18 cellular contexts compared by ENCODE assay signal in genomic region chr12:124874188-124874587, GRCh38. TPM values are rescaled to one million over a fixed set of nuclear protein-coding genes. Genes with fewer than 3 reads are reported as not detected.
DNase-seq lines count a peak whose midpoint lies in the region; ATAC-seq, FAIRE-seq and TF ChIP-seq lines count a peak whose summit lies in the region.
"Had no signal": no experiment of that assay in that cellular context is flagged by ENCODE, and none has a peak within 500 bp of the region (broad histone marks: within the 10 kb centered on the region; RNA-seq: fewer than 3 reads in every experiment).

No MANE protein-coding gene starts in this region.

- H3K27ac ChIP-seq in HepG2 (ENCODE audit: extremely low read length, insufficient read depth, low read length) (no peak overlapping the region), right lobe of liver (no peak overlapping the region), OCI-LY3 (ENCODE audit: low read length) (no peak overlapping the region), K562 (ENCODE audit: extremely low read depth, low read depth, low read length) (no peak overlapping the region)
- H3K27ac ChIP-seq in CD8-positive, alpha-beta memory T cell (ENCODE audit: low read depth, low read length) = no peak overlapping the region
- H3K27ac ChIP-seq: 22Rv1, KMS-11 had no signal

- TF ChIP-seq POLR2A in HepG2 (IDR thresholded peaks at IDR 0.05; ENCODE audit: insufficient read depth in 1 of 2, low read depth in 2 of 2, low read length in 2 of 2) = no peak
- no peak for TF ChIP-seq POLR2A in right lobe of liver (IDR thresholded peaks at IDR 0.05)
- TF ChIP-seq POLR2A in K562 (conservative IDR thresholded peaks at IDR 0.05) = no peak

- H3K4me3 Mint-ChIP-seq in stimulated activated effector memory CD8-positive, alpha-beta T cell treated with anti-CD3 and anti-CD28 coated beads, Interleukin-12 subunit alpha, Interleukin-12 subunit beta, amount 100 ng/mL, for 72 hours = no peak overlapping the region
- no peak overlapping the region for H3K4me3 Mint-ChIP-seq in activated T-cell treated with anti-CD3 and anti-CD28 coated beads, Interleukin-2, amount 50 U/mL, for 24 hours
- no peak overlapping the region for H3K4me3 Mint-ChIP-seq in CD8-positive, alpha-beta memory T cell
- H3K4me3 Mint-ChIP-seq: CD4-positive, CD25-positive, alpha-beta regulatory T cell had no signal

- H2AFZ ChIP-seq in HepG2 (ENCODE audit: low read length) (no peak overlapping the region), OCI-LY3 (ENCODE audit: low read depth, low read length) (no peak overlapping the region), K562 (ENCODE audit: low read depth, low read length) (no peak overlapping the region)

- H3K36me3 ChIP-seq in HepG2 (replicated peaks in 1 of 2; ENCODE audit: control insufficient read depth in 1 of 2, insufficient read depth in 2 of 2, low read length in 2 of 2) (no peaks in the 10 kb centered on the region), right lobe of liver (no peaks in the 10 kb centered on the region), OCI-LY3 (replicated peaks; ENCODE audit: low read depth, low read length) (no peaks in the 10 kb centered on the region), K562 (ENCODE audit: control insufficient read depth, insufficient read depth, low read length) (no peaks in the 10 kb centered on the region)
- no peaks in the 10 kb centered on the region for H3K36me3 ChIP-seq in CD8-positive, alpha-beta memory T cell (ENCODE audit: insufficient read depth, low read length)
- H3K36me3 ChIP-seq: HAP-1 had no signal

- 89% methylated on average over 4 of the region's 4 CpGs for WGBS in HepG2 (ENCODE audit: low lambda C conversion rate)
- WGBS in right lobe of liver (ENCODE audit: insufficient coverage, low coverage, low lambda C conversion rate, missing lambda C conversion rate) = 80% methylated on average over 2 of the region's 4 CpGs
- 68% methylated on average over 4 of the region's 4 CpGs for WGBS in K562 (ENCODE audit: insufficient coverage, low coverage, missing lambda C conversion rate)

- no peak overlapping the region for H3K27ac Mint-ChIP-seq in stimulated activated effector memory CD8-positive, alpha-beta T cell treated with anti-CD3 and anti-CD28 coated beads, Interleukin-12 subunit alpha, Interleukin-12 subunit beta, amount 100 ng/mL, for 72 hours
- H3K27ac Mint-ChIP-seq in activated T-cell treated with anti-CD3 and anti-CD28 coated beads, Interleukin-2, amount 50 U/mL, for 24 hours = no peak overlapping the region
- no peak overlapping the region for H3K27ac Mint-ChIP-seq in CD8-positive, alpha-beta memory T cell
- H3K27ac Mint-ChIP-seq: CD4-positive, CD25-positive, alpha-beta regulatory T cell had no signal

- H3K27me3 ChIP-seq in HepG2 (ENCODE audit: control insufficient read depth in 1 of 2, insufficient read depth in 2 of 2, low read length in 2 of 2) (no peaks in the 10 kb centered on the region), right lobe of liver (no peaks in the 10 kb centered on the region), OCI-LY3 (ENCODE audit: low read depth, low read length) (0 out of 2 replicates have a peak, but pooled peaks cover 2% of the 10 kb centered on the region), K562 (ENCODE audit: control insufficient read depth in 2 of 2, insufficient read depth in 2 of 2, low read length in 2 of 2) (no peaks in the 10 kb centered on the region)
- no peaks in the 10 kb centered on the region for H3K27me3 ChIP-seq in CD8-positive, alpha-beta memory T cell (ENCODE audit: insufficient read depth, low read length, poor library complexity, severe bottlenecking)

- no TSS peak for BruUV-seq in HepG2 (replicated peaks; lab: Mats Ljungman, UMichigan)
- no TSS peak for BruUV-seq in K562 (replicated peaks; lab: Mats Ljungman, UMichigan)

- in situ Hi-C loops in HepG2 (cut with HindIII; ENCODE audit: extremely low pct_ligation_motif_present, low pct_unique_long_range_greater_than_20kb) = no loop called here
- in situ Hi-C loops in K562 (cut with MboI) = no loop called here

- CTCF ChIA-PET in HepG2 (lab: Yijun Ruan, JAX; ENCODE audit: low intra/inter-chr PET ratio, low total read pairs) = no interaction called here
- CTCF ChIA-PET in K562 (lab: Yijun Ruan, JAX; ENCODE audit: low intra/inter-chr PET ratio) = no interaction called here
- CTCF ChIA-PET in CD8-positive, alpha-beta memory T cell (lab: Charles Lee) = no interaction called here

- H3K4me1 Mint-ChIP-seq in stimulated activated effector memory CD8-positive, alpha-beta T cell treated with anti-CD3 and anti-CD28 coated beads, Interleukin-12 subunit alpha, Interleukin-12 subunit beta, amount 100 ng/mL, for 72 hours = peaks cover 4% of the 10 kb centered on the region
- peaks cover 2% of the 10 kb centered on the region for H3K4me1 Mint-ChIP-seq in activated T-cell treated with anti-CD3 and anti-CD28 coated beads, Interleukin-2, amount 50 U/mL, for 24 hours (ENCODE audit: low read depth)
- no peaks in the 10 kb centered on the region for H3K4me1 Mint-ChIP-seq in CD8-positive, alpha-beta memory T cell

- no peak for DNase-seq in HepG2 (ENCODE audit: low spot score)
- DNase-seq in right lobe of liver = no peak
- no peak for DNase-seq in K562 (ENCODE audit: extremely low read depth in 1 of 4, low spot score in 3 of 4)
- no peak for DNase-seq in stimulated activated effector memory CD8-positive, alpha-beta T cell treated with anti-CD3 and anti-CD28 coated beads, Interleukin-12 subunit alpha, Interleukin-12 subunit beta, amount 100 ng/mL, for 72 hours (ENCODE audit: low spot score in 2 of 2)
- DNase-seq in RKO (ENCODE audit: low spot score) = no peak
- no peak for DNase-seq in activated T-cell treated with anti-CD3 and anti-CD28 coated beads, Interleukin-2, amount 50 U/mL, for 24 hours
- no peak for DNase-seq in CD8-positive, alpha-beta memory T cell
- DNase-seq: AML-193; Caco-2; CD4-positive, CD25-positive, alpha-beta regulatory T cell; GF-D8 had no signal

- POLR2A ChIA-PET in HepG2 (lab: Yijun Ruan, JAX) = no interaction called here
- POLR2A ChIA-PET in K562 (lab: Yijun Ruan, JAX) = interaction anchor here (1.1 kb wide), 1 partner anchor 11 kb away, joined by 3 read pairs; no protein-coding TSS in a partner anchor
- POLR2A ChIA-PET in CD8-positive, alpha-beta memory T cell (lab: Charles Lee) = no interaction called here

- TF ChIP-seq EP300 in HepG2 (IDR thresholded peaks at IDR 0.05; ENCODE audit: low read depth in 2 of 2, low read length in 2 of 2) (no peak), HepG2 (CRISPR knock-in tag; IDR thresholded peaks at IDR 0.05; ENCODE audit: borderline replicate concordance) (no peak), K562 (IDR thresholded peaks at IDR 0.05; ENCODE audit: low read length) (no peak)

- no peak for ATAC-seq in HepG2
- ATAC-seq in right lobe of liver = no peak
- ATAC-seq in K562 = no peak
- no peak for ATAC-seq in stimulated activated effector memory CD8-positive, alpha-beta T cell treated with anti-CD3 and anti-CD28 coated beads, Interleukin-12 subunit alpha, Interleukin-12 subunit beta, amount 100 ng/mL, for 72 hours

- no peak for TF ChIP-seq CTCF in HepG2 (CRISPR knock-in tag; IDR thresholded peaks at IDR 0.05)
- TF ChIP-seq CTCF in right lobe of liver (IDR thresholded peaks at IDR 0.05) = no peak
- no peak for TF ChIP-seq CTCF in OCI-LY3 (IDR thresholded peaks at IDR 0.05; ENCODE audit: low read depth, low read length)
- no peak for TF ChIP-seq CTCF in K562 (IDR thresholded peaks at IDR 0.05 in 2 of 3, conservative IDR thresholded peaks at IDR 0.05 in 1 of 3; ENCODE audit: insufficient read depth in 2 of 3, low read depth in 1 of 3, low read length in 3 of 3)

- H3K4me2 ChIP-seq in HepG2 (ENCODE audit: low read depth, low read length) = no peak overlapping the region
- H3K4me2 ChIP-seq in OCI-LY3 (ENCODE audit: low read length) = peak overlapping the region; percentile 7; the same call in 1 of the 2 replicates
- H3K4me2 ChIP-seq in K562 (ENCODE audit: insufficient read depth, low read length) = no peak overlapping the region
- H3K4me2 ChIP-seq: A549, KMS-11 had no signal

- H3K9me3 ChIP-seq in HepG2 (ENCODE audit: low read length) (no peaks in the 10 kb centered on the region), right lobe of liver (no peaks in the 10 kb centered on the region), OCI-LY3 (ENCODE audit: insufficient read depth, low read length) (no peaks in the 10 kb centered on the region), K562 (replicated peaks; ENCODE audit: control insufficient read depth, insufficient read depth, low read depth, low read length) (no peaks in the 10 kb centered on the region)
- no peaks in the 10 kb centered on the region for H3K9me3 ChIP-seq in CD8-positive, alpha-beta memory T cell (ENCODE audit: low read length)
- H3K9me3 ChIP-seq: A549, Caco-2, HAP-1 had no signal

- H3K9ac ChIP-seq in HepG2 (ENCODE audit: insufficient read depth, low read depth, low read length) (no peak overlapping the region), OCI-LY3 (ENCODE audit: low read length) (no peak overlapping the region), K562 (ENCODE audit: insufficient read depth in 1 of 2, low read depth in 2 of 2, low read length in 2 of 2) (no peak overlapping the region)
- H3K9ac ChIP-seq: KMS-11 had no signal

- H3K79me2 ChIP-seq in HepG2 (ENCODE audit: insufficient read depth, low read length) = no peaks in the 10 kb centered on the region
- H3K79me2 ChIP-seq in OCI-LY3 (ENCODE audit: low read length) = no peaks in the 10 kb centered on the region
- no peaks in the 10 kb centered on the region for H3K79me2 ChIP-seq in K562 (ENCODE audit: control insufficient read depth, insufficient read depth, low read length)

- H4K20me1 ChIP-seq in HepG2 (ENCODE audit: insufficient read depth, low read length) (no peaks in the 10 kb centered on the region), OCI-LY3 (ENCODE audit: insufficient read depth, low read length) (no peaks in the 10 kb centered on the region), K562 (replicated peaks; ENCODE audit: control insufficient read depth, insufficient read depth, low read length) (no peaks in the 10 kb centered on the region)

- no peak overlapping the region for H3K4me3 ChIP-seq in HepG2 (replicated peaks in 1 of 3; ENCODE audit: insufficient read depth in 1 of 3, low read depth in 2 of 3, low read length in 3 of 3)
- no peak overlapping the region for H3K4me3 ChIP-seq in right lobe of liver
- H3K4me3 ChIP-seq in OCI-LY3 (ENCODE audit: low read length) = no peak overlapping the region
- no peak overlapping the region for H3K4me3 ChIP-seq in K562
- H3K4me3 ChIP-seq in CD8-positive, alpha-beta memory T cell (ENCODE audit: low read length) = no peak overlapping the region
- H3K4me3 ChIP-seq: A549, HAP-1 had no signal

- H3K9me3 Mint-ChIP-seq in stimulated activated effector memory CD8-positive, alpha-beta T cell treated with anti-CD3 and anti-CD28 coated beads, Interleukin-12 subunit alpha, Interleukin-12 subunit beta, amount 100 ng/mL, for 72 hours = no peaks in the 10 kb centered on the region
- H3K9me3 Mint-ChIP-seq in activated T-cell treated with anti-CD3 and anti-CD28 coated beads, Interleukin-2, amount 50 U/mL, for 24 hours = no peaks in the 10 kb centered on the region
- no peaks in the 10 kb centered on the region for H3K9me3 Mint-ChIP-seq in CD8-positive, alpha-beta memory T cell

- TF ChIP-seq RAD21 in HepG2 (CRISPR knock-in tag; IDR thresholded peaks at IDR 0.05) (no peak), K562 (CRISPR knock-in tag; conservative IDR thresholded peaks at IDR 0.05 in 1 of 2, IDR thresholded peaks at IDR 0.05 in 1 of 2) (no peak)

- H3K9me1 ChIP-seq in K562 (ENCODE audit: control insufficient read depth, insufficient read depth, low read length) = no peaks in the 10 kb centered on the region

- H3K4me1 ChIP-seq in HepG2 (ENCODE audit: insufficient read depth, low read length) (peaks cover 84% of the 10 kb centered on the region), right lobe of liver (peaks cover 0 to 38% (median 14%) of the 10 kb centered on the region in 4 donors), OCI-LY3 (ENCODE audit: low read length) (peaks cover 14% of the 10 kb centered on the region), K562 (replicated peaks in 1 of 2; ENCODE audit: control insufficient read depth in 2 of 2, insufficient read depth in 2 of 2, low read length in 2 of 2) (peaks cover 25 to 30% of the 10 kb centered on the region in 2 experiments; a peak in 4 of 5 replicates)
- H3K4me1 ChIP-seq in CD8-positive, alpha-beta memory T cell (ENCODE audit: insufficient read depth, low read length) = no peaks in the 10 kb centered on the region
- H3K4me1 ChIP-seq: HAP-1 had no signal

- intact Hi-C loops in HepG2 (cut with micrococcal nuclease; ENCODE audit: unreplicated experiment) (no loop called here), right lobe of liver (cut with DNase I) (no loop called here), K562 (cut with micrococcal nuclease) (no loop called here)

- no peaks in the 10 kb centered on the region for H3K36me3 Mint-ChIP-seq in stimulated activated effector memory CD8-positive, alpha-beta T cell treated with anti-CD3 and anti-CD28 coated beads, Interleukin-12 subunit alpha, Interleukin-12 subunit beta, amount 100 ng/mL, for 72 hours
- no peaks in the 10 kb centered on the region for H3K36me3 Mint-ChIP-seq in activated T-cell treated with anti-CD3 and anti-CD28 coated beads, Interleukin-2, amount 50 U/mL, for 24 hours (ENCODE audit: low read depth)
- peaks cover 0 to 2% (median 0%) of the 10 kb centered on the region in 3 donors for H3K36me3 Mint-ChIP-seq in CD8-positive, alpha-beta memory T cell
- H3K36me3 Mint-ChIP-seq: CD4-positive, CD25-positive, alpha-beta regulatory T cell had no signal

- peaks cover 5% of the 10 kb centered on the region for H3K27me3 Mint-ChIP-seq in activated T-cell treated with anti-CD3 and anti-CD28 coated beads, Interleukin-2, amount 50 U/mL, for 24 hours
- peaks cover 3 to 4% of the 10 kb centered on the region in 2 donors for H3K27me3 Mint-ChIP-seq in CD8-positive, alpha-beta memory T cell

- FAIRE-seq in HepG2 (lab: Jason Lieb, UNC) (no peak), K562 (lab: Jason Lieb, UNC) (no peak)
- FAIRE-seq: A549, D721Med, HTR-8/SVneo had no signal

RNA-seq across cellular contexts. Expression of gene SCARB1, which starts 10.5 kb away (rescaled TPM):
- total RNA-seq in HepG2 (2016; rRNA removed; fragmentation: Illumina TruSeq; extraction: Trizol) (33.2 and 63.4 TPM in 2 replicates), right lobe of liver (100 to 1,000 TPM; 128 to 359 (median 214) TPM), K562 (2014; rRNA removed) (52.8 and 83.0 TPM in 2 replicates), K562 (2014; rRNA removed; fragmentation: Illumina TruSeq; extraction: Trizol) (30.9 and 38.4 TPM in 2 replicates), K562 (2015; rRNA removed; fragmentation: Illumina TruSeq; extraction: Trizol) (36.0 and 38.7 TPM in 2 replicates), K562 (2021) (148 and 157 TPM in 2 replicates)
- total RNA-seq in HepG2 (2016; cell fraction: cytosol; rRNA removed; fragmentation: Illumina TruSeq; extraction: Trizol; ENCODE audit: low read depth) = 10.1 and 11.6 TPM in 2 replicates
- total RNA-seq in HepG2 (2016; cell fraction: insoluble cytoplasmic fraction; rRNA removed; fragmentation: Illumina TruSeq; extraction: Trizol) = 24.7 and 65.3 TPM in 2 replicates
- total RNA-seq in HepG2 (2016; cell fraction: membrane; rRNA removed; fragmentation: Illumina TruSeq; extraction: Trizol) = 32.7 and 33.2 TPM in 2 replicates
- total RNA-seq in HepG2 (2016; cell fraction: nucleus; rRNA removed; fragmentation: Illumina TruSeq; extraction: Trizol) = 82.8 and 99.0 TPM in 2 replicates
- polyA plus RNA-seq in HepG2 (2011; rRNA removed) (160 and 189 TPM in 2 replicates), K562 (2011; rRNA removed) (81.9 and 168 TPM in 2 replicates), K562 (2014; fragmentation: Illumina TruSeq; extraction: Trizol) (143 and 152 TPM in 2 replicates), K562 (2014; fragmentation: Nextera tagmentation; extraction: Ambion mirVana) (1 to 10 TPM in 1 of 2 experiments, under 1 TPM in 1; 0.56 to 4.7 TPM), K562 (2014; rRNA removed) (79.2 and 92.6 TPM in 2 replicates)
- polyA plus RNA-seq in HepG2 (2011; cell fraction: cytosol; rRNA removed) = 208 and 213 TPM in 2 replicates
- 869 and 1,053 TPM in 2 replicates for polyA plus RNA-seq in HepG2 (2011; cell fraction: nucleus; rRNA removed)
- polyA plus RNA-seq in HepG2 (2012) = 214 and 253 TPM in 2 replicates
- 18.1 and 20.1 TPM in 2 replicates for polyA plus RNA-seq in HepG2 (2016; cell fraction: cytosol; fragmentation: Illumina TruSeq; extraction: Trizol; ENCODE audit: low read depth)
- 42.8 and 60.7 TPM in 2 replicates for polyA plus RNA-seq in HepG2 (2016; cell fraction: insoluble cytoplasmic fraction; fragmentation: Illumina TruSeq; extraction: Trizol; ENCODE audit: low read depth)
- 42.2 and 44.0 TPM in 2 replicates for polyA plus RNA-seq in HepG2 (2016; cell fraction: membrane; fragmentation: Illumina TruSeq; extraction: Trizol; ENCODE audit: low read depth)
- 235 and 236 TPM in 2 replicates for polyA plus RNA-seq in HepG2 (2016; cell fraction: nucleus; fragmentation: Illumina TruSeq; extraction: Trizol; ENCODE audit: insufficient read depth, low read depth)
- 104 and 367 TPM in 2 replicates for polyA minus RNA-seq in HepG2 (2011; rRNA and poly(A)+ RNA removed; ENCODE audit: low replicate concordance)
- polyA minus RNA-seq in HepG2 (2011; cell fraction: cytosol; rRNA and poly(A)+ RNA removed) = 143 and 183 TPM in 2 replicates
- 104 and 119 TPM in 2 replicates for polyA minus RNA-seq in HepG2 (2011; cell fraction: nucleus; rRNA and poly(A)+ RNA removed)
- total RNA-seq in K562 (2011; cell fraction: chromatin; rRNA removed; ENCODE audit: low replicate concordance) = 238 and 543 TPM in 2 replicates
- 351 and 425 TPM in 2 replicates for total RNA-seq in K562 (2011; cell fraction: nucleolus; rRNA removed)
- 354 and 357 TPM in 2 replicates for total RNA-seq in K562 (2011; cell fraction: nucleoplasm; rRNA removed)
- polyA plus RNA-seq in K562 (2011; cell fraction: cytosol; rRNA removed) = 161 and 163 TPM in 2 replicates
- 435 and 491 TPM in 2 replicates for polyA plus RNA-seq in K562 (2011; cell fraction: nucleus; rRNA removed)
- polyA plus RNA-seq in K562 (2012) = 87.6 and 124 TPM in 2 replicates
- 83.0 and 106 TPM in 2 replicates for polyA minus RNA-seq in K562 (2011; rRNA and poly(A)+ RNA removed)
- 90.2 and 100 TPM in 2 replicates for polyA minus RNA-seq in K562 (2011; cell fraction: cytosol; rRNA and poly(A)+ RNA removed)
- 82.3 and 143 TPM in 2 replicates for polyA minus RNA-seq in K562 (2011; cell fraction: nucleus; rRNA and poly(A)+ RNA removed)
- 10 to 100 TPM; 20.4 to 21.6 TPM for total RNA-seq in CD8-positive, alpha-beta memory T cell
- 3.6 TPM for polyA plus RNA-seq in CD8-positive, alpha-beta memory T cell

RNA-seq across cellular contexts. Expression of gene UBC, which starts 40.3 kb away (rescaled TPM):
- total RNA-seq in HepG2 (2016; rRNA removed; fragmentation: Illumina TruSeq; extraction: Trizol) = 805 and 1,167 TPM in 2 replicates
- 330 and 384 TPM in 2 replicates for total RNA-seq in HepG2 (2016; cell fraction: cytosol; rRNA removed; fragmentation: Illumina TruSeq; extraction: Trizol; ENCODE audit: low read depth)
- 802 and 1,160 TPM in 2 replicates for total RNA-seq in HepG2 (2016; cell fraction: insoluble cytoplasmic fraction; rRNA removed; fragmentation: Illumina TruSeq; extraction: Trizol)
- total RNA-seq in HepG2 (2016; cell fraction: membrane; rRNA removed; fragmentation: Illumina TruSeq; extraction: Trizol) = 388 and 438 TPM in 2 replicates
- total RNA-seq in HepG2 (2016; cell fraction: nucleus; rRNA removed; fragmentation: Illumina TruSeq; extraction: Trizol) = 473 and 495 TPM in 2 replicates
- 1,432 and 1,529 TPM in 2 replicates for polyA plus RNA-seq in HepG2 (2011; rRNA removed)
- 1,350 and 1,708 TPM in 2 replicates for polyA plus RNA-seq in HepG2 (2011; cell fraction: cytosol; rRNA removed)
- 541 and 721 TPM in 2 replicates for polyA plus RNA-seq in HepG2 (2011; cell fraction: nucleus; rRNA removed)
- polyA plus RNA-seq in HepG2 (2012) = 920 and 1,315 TPM in 2 replicates
- polyA plus RNA-seq in HepG2 (2016; cell fraction: cytosol; fragmentation: Illumina TruSeq; extraction: Trizol; ENCODE audit: low read depth) = 299 and 343 TPM in 2 replicates
- 1,055 and 1,063 TPM in 2 replicates for polyA plus RNA-seq in HepG2 (2016; cell fraction: insoluble cytoplasmic fraction; fragmentation: Illumina TruSeq; extraction: Trizol; ENCODE audit: low read depth)
- 279 and 340 TPM in 2 replicates for polyA plus RNA-seq in HepG2 (2016; cell fraction: membrane; fragmentation: Illumina TruSeq; extraction: Trizol; ENCODE audit: low read depth)
- polyA plus RNA-seq in HepG2 (2016; cell fraction: nucleus; fragmentation: Illumina TruSeq; extraction: Trizol; ENCODE audit: insufficient read depth, low read depth) = 688 and 691 TPM in 2 replicates
- polyA minus RNA-seq in HepG2 (2011; rRNA and poly(A)+ RNA removed; ENCODE audit: low replicate concordance) = 531 and 665 TPM in 2 replicates
- 412 and 617 TPM in 2 replicates for polyA minus RNA-seq in HepG2 (2011; cell fraction: cytosol; rRNA and poly(A)+ RNA removed)
- 99.5 and 162 TPM in 2 replicates for polyA minus RNA-seq in HepG2 (2011; cell fraction: nucleus; rRNA and poly(A)+ RNA removed)
- total RNA-seq in right lobe of liver = 1,000 to 10,000 TPM in 1 of 6 experiments, 100 to 1,000 TPM in 5; 390 to 1,023 (median 604) TPM
- 193 and 317 TPM in 2 replicates for total RNA-seq in K562 (2011; cell fraction: chromatin; rRNA removed; ENCODE audit: low replicate concordance)
- total RNA-seq in K562 (2011; cell fraction: nucleolus; rRNA removed) = 188 and 214 TPM in 2 replicates
- total RNA-seq in K562 (2011; cell fraction: nucleoplasm; rRNA removed) = 283 and 301 TPM in 2 replicates
- 717 and 744 TPM in 2 replicates for total RNA-seq in K562 (2014; rRNA removed)
- 771 and 813 TPM in 2 replicates for total RNA-seq in K562 (2014; rRNA removed; fragmentation: Illumina TruSeq; extraction: Trizol)
- total RNA-seq in K562 (2015; rRNA removed; fragmentation: Illumina TruSeq; extraction: Trizol) = 795 and 812 TPM in 2 replicates
- 697 and 765 TPM in 2 replicates for total RNA-seq in K562 (2021)
- 1,118 and 1,197 TPM in 2 replicates for polyA plus RNA-seq in K562 (2011; rRNA removed)
- polyA plus RNA-seq in K562 (2011; cell fraction: cytosol; rRNA removed) = 514 and 899 TPM in 2 replicates
- 518 and 627 TPM in 2 replicates for polyA plus RNA-seq in K562 (2011; cell fraction: nucleus; rRNA removed)
- polyA plus RNA-seq in K562 (2012) = 1,269 and 1,358 TPM in 2 replicates
- polyA plus RNA-seq in K562 (2014; fragmentation: Illumina TruSeq; extraction: Trizol) = 825 and 860 TPM in 2 replicates
- 1,000 to 10,000 TPM in 1 of 2 experiments, 100 to 1,000 TPM in 1; 927 to 1,153 TPM for polyA plus RNA-seq in K562 (2014; fragmentation: Nextera tagmentation; extraction: Ambion mirVana)
- 533 and 624 TPM in 2 replicates for polyA plus RNA-seq in K562 (2014; rRNA removed)
- polyA minus RNA-seq in K562 (2011; rRNA and poly(A)+ RNA removed) = 765 and 975 TPM in 2 replicates
- 543 and 602 TPM in 2 replicates for polyA minus RNA-seq in K562 (2011; cell fraction: cytosol; rRNA and poly(A)+ RNA removed)
- polyA minus RNA-seq in K562 (2011; cell fraction: nucleus; rRNA and poly(A)+ RNA removed) = 77.0 and 177 TPM in 2 replicates
- total RNA-seq in CD8-positive, alpha-beta memory T cell = 100 to 1,000 TPM; 839 to 849 TPM
- polyA plus RNA-seq in CD8-positive, alpha-beta memory T cell = 1,913 TPM

Comparison
In these comparisons a context has a peak if more than half of its experiments do, and no peak if none do; other contexts are left out.
1. Of the 241 proteins assayed by ChIP-seq in both HepG2 and K562: peak only in HepG2: CHD4; only in K562: ADNP, HDAC2 and PHF20; in both: KDM1A; in neither: 235; mixed calls (peak in some experiments, not most) for 1.